In genomic region chr19:18939922-18940775, GRCh38 we compare ENCODE assay signal across 8 cellular contexts. TPM values are rescaled to one million over a fixed set of nuclear protein-coding genes. Genes with fewer than 3 reads are reported as not detected.
DNase-seq lines count a peak whose midpoint lies in the region; ATAC-seq and TF ChIP-seq lines count a peak whose summit lies in the region.

No MANE protein-coding gene starts in this region.

- no peaks in the 10 kb centered on the region for H3K9me3 ChIP-seq in SK-N-SH
- no peaks in the 10 kb centered on the region for H3K9me3 ChIP-seq in mucosa of rectum (ENCODE audit: control insufficient read depth in 2 of 2, low read length in 2 of 2)

- peak overlapping the region; percentile 44 to 70; a peak in 3 of 4 replicates for H3K27ac ChIP-seq in SK-N-SH (ENCODE audit: low read depth in 2 of 2, low read length in 1 of 2)
- H3K27ac ChIP-seq in mucosa of rectum (ENCODE audit: low read depth in 2 of 2, low read length in 2 of 2), result no peak overlapping the region

- no peak for TF ChIP-seq RAD21 in SK-N-SH (IDR thresholded peaks at IDR 0.05; ENCODE audit: low read length)

- H3K4me2 ChIP-seq in SK-N-SH, result peak overlapping the region; percentile 97

- peak; percentile 96 for DNase-seq in H7
- DNase-seq in SK-N-SH, result peak; percentile 73
- DNase-seq in ureter (ENCODE audit: low spot score), result peak; percentile 80
- no peak for DNase-seq in DMS153 (lab: John Stamatoyannopoulos, UW)

- 2% methylated on average over 29 of the region's 47 CpGs for WGBS in SK-N-SH (ENCODE audit: low lambda C conversion rate)

- H2AFZ ChIP-seq in SK-N-SH (ENCODE audit: low read depth), result peak overlapping the region; percentile 68; the same call in 1 of the 2 replicates

- TF ChIP-seq EP300 in SK-N-SH (IDR thresholded peaks at IDR 0.05; ENCODE audit: borderline replicate concordance in 1 of 2, low read depth in 1 of 2, low read length in 1 of 2), result no peak; a peak in 1 of 4 replicates

- no peaks in the 10 kb centered on the region for H3K9me2 ChIP-seq in SK-N-SH

- peak overlapping the region; percentile 72 for H3K4me3 ChIP-seq in H7 (ENCODE audit: insufficient read depth, low read depth, low read length)
- peak overlapping the region; percentile 68 to 87 for H3K4me3 ChIP-seq in SK-N-SH (ENCODE audit: low read depth in 2 of 2, low read length in 1 of 2)
- peak overlapping the region; percentile 61 to 62 for H3K4me3 ChIP-seq in mucosa of rectum (ENCODE audit: low read length in 2 of 2)

- H3K27me3 ChIP-seq in H7 (ENCODE audit: control insufficient read depth, insufficient read depth, low read length) (peaks cover 7% of the 10 kb centered on the region), SK-N-SH (ENCODE audit: insufficient read depth) (no peaks in the 10 kb centered on the region), mucosa of rectum (ENCODE audit: control insufficient read depth in 2 of 2, insufficient read depth in 2 of 2, low read length in 2 of 2) (peaks cover 4 to 5% of the 10 kb centered on the region in 2 donors)

- CTCF ChIA-PET in SK-N-SH (lab: Yijun Ruan, JAX), result interaction anchor here (0.6 to 1.7 kb wide), 10 partner anchors 11 to 489 kb away, joined by 3 to 8 read pairs (median 3); partner anchors contain the start of genes COPE and DDX49

- H3K4me1 ChIP-seq in SK-N-SH (ENCODE audit: control insufficient read depth in 1 of 2, insufficient read depth in 2 of 2, low read depth in 1 of 2, low read length in 1 of 2) (peaks cover 0 to 10% of the 10 kb centered on the region in 2 experiments; a peak in 1 of 4 replicates), mucosa of rectum (ENCODE audit: control insufficient read depth in 2 of 2, insufficient read depth in 2 of 2, low read length in 2 of 2) (peaks cover 0 to 5% of the 10 kb centered on the region in 2 donors)

- H3K79me2 ChIP-seq in SK-N-SH (ENCODE audit: insufficient read depth), result peaks cover 42% of the 10 kb centered on the region

- H4K20me1 ChIP-seq in SK-N-SH (ENCODE audit: insufficient read depth), result 0 out of 2 replicates have a peak, but pooled peaks cover 5% of the 10 kb centered on the region

- POLR2A ChIA-PET in SK-N-SH (lab: Yijun Ruan, JAX), result interaction anchor here (1.0 kb wide), 1 partner anchor 11 kb away, joined by 3 read pairs; no protein-coding TSS in a partner anchor

- ATAC-seq in esophagus mucosa (peak; percentile 61), GM18858 (IDR thresholded peaks at IDR 0.05; ENCODE audit: unreplicated experiment) (no peak), GM19463 (IDR thresholded peaks at IDR 0.05; ENCODE audit: unreplicated experiment) (no peak)

- peak overlapping the region; percentile 93 for H3K9ac ChIP-seq in SK-N-SH
- H3K9ac ChIP-seq in mucosa of rectum (ENCODE audit: low read depth in 1 of 2, low read length in 2 of 2), result peak overlapping the region; percentile 47 to 57

- peaks cover 8% of the 10 kb centered on the region for H3F3A ChIP-seq in SK-N-SH (replicated peaks; ENCODE audit: insufficient read depth)

- no peak for TF ChIP-seq CTCF in SK-N-SH (IDR thresholded peaks at IDR 0.05)

- H3K36me3 ChIP-seq in H7 (replicated peaks; ENCODE audit: control insufficient read depth, insufficient read depth, low read length) (peaks cover 2% of the 10 kb centered on the region), SK-N-SH (replicated peaks in 1 of 2; ENCODE audit: control insufficient read depth in 1 of 2, insufficient read depth in 2 of 2, low read length in 1 of 2) (peaks cover 3 to 21% of the 10 kb centered on the region in 2 experiments), mucosa of rectum (ENCODE audit: control insufficient read depth in 2 of 2, insufficient read depth in 2 of 2, low read length in 2 of 2) (no peaks in the 10 kb centered on the region)

TF ChIP-seq in SK-N-SH, 30 proteins besides CTCF, POLR2A, EP300 and RAD21 (continues in another document):
- TF ChIP-seq, protein P1, sequence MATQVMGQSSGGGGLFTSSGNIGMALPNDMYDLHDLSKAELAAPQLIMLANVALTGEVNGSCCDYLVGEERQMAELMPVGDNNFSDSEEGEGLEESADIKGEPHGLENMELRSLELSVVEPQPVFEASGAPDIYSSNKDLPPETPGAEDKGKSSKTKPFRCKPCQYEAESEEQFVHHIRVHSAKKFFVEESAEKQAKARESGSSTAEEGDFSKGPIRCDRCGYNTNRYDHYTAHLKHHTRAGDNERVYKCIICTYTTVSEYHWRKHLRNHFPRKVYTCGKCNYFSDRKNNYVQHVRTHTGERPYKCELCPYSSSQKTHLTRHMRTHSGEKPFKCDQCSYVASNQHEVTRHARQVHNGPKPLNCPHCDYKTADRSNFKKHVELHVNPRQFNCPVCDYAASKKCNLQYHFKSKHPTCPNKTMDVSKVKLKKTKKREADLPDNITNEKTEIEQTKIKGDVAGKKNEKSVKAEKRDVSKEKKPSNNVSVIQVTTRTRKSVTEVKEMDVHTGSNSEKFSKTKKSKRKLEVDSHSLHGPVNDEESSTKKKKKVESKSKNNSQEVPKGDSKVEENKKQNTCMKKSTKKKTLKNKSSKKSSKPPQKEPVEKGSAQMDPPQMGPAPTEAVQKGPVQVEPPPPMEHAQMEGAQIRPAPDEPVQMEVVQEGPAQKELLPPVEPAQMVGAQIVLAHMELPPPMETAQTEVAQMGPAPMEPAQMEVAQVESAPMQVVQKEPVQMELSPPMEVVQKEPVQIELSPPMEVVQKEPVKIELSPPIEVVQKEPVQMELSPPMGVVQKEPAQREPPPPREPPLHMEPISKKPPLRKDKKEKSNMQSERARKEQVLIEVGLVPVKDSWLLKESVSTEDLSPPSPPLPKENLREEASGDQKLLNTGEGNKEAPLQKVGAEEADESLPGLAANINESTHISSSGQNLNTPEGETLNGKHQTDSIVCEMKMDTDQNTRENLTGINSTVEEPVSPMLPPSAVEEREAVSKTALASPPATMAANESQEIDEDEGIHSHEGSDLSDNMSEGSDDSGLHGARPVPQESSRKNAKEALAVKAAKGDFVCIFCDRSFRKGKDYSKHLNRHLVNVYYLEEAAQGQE (IDR thresholded peaks at IDR 0.05; ENCODE audit: low read depth, low read length), result no peak
- TF ChIP-seq FOSL2 (IDR thresholded peaks at IDR 0.05; ENCODE audit: borderline replicate concordance, low read depth) (peak; percentile 46; the same call in 1 of the 2 replicates), EZH2phosphoT487 (IDR thresholded peaks at IDR 0.05; ENCODE audit: borderline replicate concordance, low read depth) (no peak), TEAD4 (IDR thresholded peaks at IDR 0.05; ENCODE audit: borderline replicate concordance, insufficient read depth) (0 out of 2 replicates have a peak, but pooled peaks have one; percentile 47), USF1 (IDR thresholded peaks at IDR 0.05; ENCODE audit: borderline replicate concordance, low read depth) (no peak), JUND (IDR thresholded peaks at IDR 0.05) (no peak; the same call in 1 of the 2 replicates), PBX3 (IDR thresholded peaks at IDR 0.05) (no peak), USF2 (IDR thresholded peaks at IDR 0.05; ENCODE audit: borderline replicate concordance, low read depth, low read length) (no peak), TCF12 (IDR thresholded peaks at IDR 0.05) (peak; percentile 15; the same call in 1 of the 2 replicates), SIN3A (IDR thresholded peaks at IDR 0.05; ENCODE audit: borderline replicate concordance, low read depth, low read length) (peak; percentile 43; the same call in 1 of the 2 replicates), MEF2A (IDR thresholded peaks at IDR 0.05; ENCODE audit: borderline replicate concordance, low read depth) (no peak)

RNA-seq across cellular contexts. Expression of gene HOMER3, which starts 0.9 kb away (rescaled TPM):
- total RNA-seq in H7 (2014; rRNA removed; shearing (Covaris generic)), result 25.1 and 35.7 TPM in 2 replicates
- 81.0 and 83.0 TPM in 2 replicates for polyA plus RNA-seq in SK-N-SH (2012; rRNA removed)
- 47.0 and 68.7 TPM in 2 replicates for polyA plus RNA-seq in SK-N-SH (2012; cell fraction: cytosol; rRNA removed)
- 122 and 185 TPM in 2 replicates for polyA plus RNA-seq in SK-N-SH (2012; cell fraction: nucleus; rRNA removed)
- total RNA-seq in esophagus mucosa (14.1 TPM), ureter (23.2 TPM)

RNA-seq across cellular contexts. Expression of gene DDX49, which starts 20.6 kb away (rescaled TPM):
- total RNA-seq in H7 (2014; rRNA removed; shearing (Covaris generic)), result 44.7 and 63.1 TPM in 2 replicates
- polyA plus RNA-seq in SK-N-SH (2012; rRNA removed), result 81.7 and 86.8 TPM in 2 replicates
- 47.6 and 65.1 TPM in 2 replicates for polyA plus RNA-seq in SK-N-SH (2012; cell fraction: cytosol; rRNA removed)
- polyA plus RNA-seq in SK-N-SH (2012; cell fraction: nucleus; rRNA removed), result 104 and 112 TPM in 2 replicates
- total RNA-seq in esophagus mucosa (56.0 TPM), ureter (34.4 TPM)

RNA-seq across cellular contexts. Expression of gene COPE, which starts 21.0 kb away (rescaled TPM):
- 253 and 306 TPM in 2 replicates for total RNA-seq in H7 (2014; rRNA removed; shearing (Covaris generic))
- polyA plus RNA-seq in SK-N-SH (2012; rRNA removed), result 412 and 450 TPM in 2 replicates
- polyA plus RNA-seq in SK-N-SH (2012; cell fraction: cytosol; rRNA removed), result 182 and 282 TPM in 2 replicates
- 272 and 273 TPM in 2 replicates for polyA plus RNA-seq in SK-N-SH (2012; cell fraction: nucleus; rRNA removed)
- total RNA-seq in esophagus mucosa, result 177 TPM
- 149 TPM for total RNA-seq in ureter

RNA-seq across cellular contexts. Expression of gene CERS1, which starts 44.2 kb away (rescaled TPM):
- 7.8 and 8.5 TPM in 2 replicates for total RNA-seq in H7 (2014; rRNA removed; shearing (Covaris generic))
- 5.4 and 7.3 TPM in 2 replicates for polyA plus RNA-seq in SK-N-SH (2012; rRNA removed)
- 3.7 and 5.1 TPM in 2 replicates for polyA plus RNA-seq in SK-N-SH (2012; cell fraction: cytosol; rRNA removed)
- 6.2 and 6.4 TPM in 2 replicates for polyA plus RNA-seq in SK-N-SH (2012; cell fraction: nucleus; rRNA removed)
- not detected for total RNA-seq in esophagus mucosa
- 0.55 TPM for total RNA-seq in ureter

Comparison
In these comparisons a context has a peak if more than half of its experiments do, and no peak if none do; other contexts are left out.
1. H3K27ac ChIP-seq: peak in SK-N-SH (2 of 2); none in mucosa of rectum (0 of 2).
2. Peak in every context shown above with its lines, with median percentiles within 50 percentile points of each other: H3K4me3 ChIP-seq.